Comparison of ENCODE assay signal across 1 cellular context in genomic region chr12:123150273-123150803, GRCh38.
TF ChIP-seq lines count a peak whose summit lies in the region.

No MANE protein-coding gene starts in this region.

TF ChIP-seq in liver, 16 proteins besides CTCF, POLR2A, EP300 and RAD21 (continued from another document):
- TF ChIP-seq, protein P1, sequence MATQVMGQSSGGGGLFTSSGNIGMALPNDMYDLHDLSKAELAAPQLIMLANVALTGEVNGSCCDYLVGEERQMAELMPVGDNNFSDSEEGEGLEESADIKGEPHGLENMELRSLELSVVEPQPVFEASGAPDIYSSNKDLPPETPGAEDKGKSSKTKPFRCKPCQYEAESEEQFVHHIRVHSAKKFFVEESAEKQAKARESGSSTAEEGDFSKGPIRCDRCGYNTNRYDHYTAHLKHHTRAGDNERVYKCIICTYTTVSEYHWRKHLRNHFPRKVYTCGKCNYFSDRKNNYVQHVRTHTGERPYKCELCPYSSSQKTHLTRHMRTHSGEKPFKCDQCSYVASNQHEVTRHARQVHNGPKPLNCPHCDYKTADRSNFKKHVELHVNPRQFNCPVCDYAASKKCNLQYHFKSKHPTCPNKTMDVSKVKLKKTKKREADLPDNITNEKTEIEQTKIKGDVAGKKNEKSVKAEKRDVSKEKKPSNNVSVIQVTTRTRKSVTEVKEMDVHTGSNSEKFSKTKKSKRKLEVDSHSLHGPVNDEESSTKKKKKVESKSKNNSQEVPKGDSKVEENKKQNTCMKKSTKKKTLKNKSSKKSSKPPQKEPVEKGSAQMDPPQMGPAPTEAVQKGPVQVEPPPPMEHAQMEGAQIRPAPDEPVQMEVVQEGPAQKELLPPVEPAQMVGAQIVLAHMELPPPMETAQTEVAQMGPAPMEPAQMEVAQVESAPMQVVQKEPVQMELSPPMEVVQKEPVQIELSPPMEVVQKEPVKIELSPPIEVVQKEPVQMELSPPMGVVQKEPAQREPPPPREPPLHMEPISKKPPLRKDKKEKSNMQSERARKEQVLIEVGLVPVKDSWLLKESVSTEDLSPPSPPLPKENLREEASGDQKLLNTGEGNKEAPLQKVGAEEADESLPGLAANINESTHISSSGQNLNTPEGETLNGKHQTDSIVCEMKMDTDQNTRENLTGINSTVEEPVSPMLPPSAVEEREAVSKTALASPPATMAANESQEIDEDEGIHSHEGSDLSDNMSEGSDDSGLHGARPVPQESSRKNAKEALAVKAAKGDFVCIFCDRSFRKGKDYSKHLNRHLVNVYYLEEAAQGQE (IDR thresholded peaks at IDR 0.05): no peak
- TF ChIP-seq, protein P2, sequence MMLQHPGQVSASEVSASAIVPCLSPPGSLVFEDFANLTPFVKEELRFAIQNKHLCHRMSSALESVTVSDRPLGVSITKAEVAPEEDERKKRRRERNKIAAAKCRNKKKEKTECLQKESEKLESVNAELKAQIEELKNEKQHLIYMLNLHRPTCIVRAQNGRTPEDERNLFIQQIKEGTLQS (IDR thresholded peaks at IDR 0.05): no peak
- TF ChIP-seq, protein P3, sequence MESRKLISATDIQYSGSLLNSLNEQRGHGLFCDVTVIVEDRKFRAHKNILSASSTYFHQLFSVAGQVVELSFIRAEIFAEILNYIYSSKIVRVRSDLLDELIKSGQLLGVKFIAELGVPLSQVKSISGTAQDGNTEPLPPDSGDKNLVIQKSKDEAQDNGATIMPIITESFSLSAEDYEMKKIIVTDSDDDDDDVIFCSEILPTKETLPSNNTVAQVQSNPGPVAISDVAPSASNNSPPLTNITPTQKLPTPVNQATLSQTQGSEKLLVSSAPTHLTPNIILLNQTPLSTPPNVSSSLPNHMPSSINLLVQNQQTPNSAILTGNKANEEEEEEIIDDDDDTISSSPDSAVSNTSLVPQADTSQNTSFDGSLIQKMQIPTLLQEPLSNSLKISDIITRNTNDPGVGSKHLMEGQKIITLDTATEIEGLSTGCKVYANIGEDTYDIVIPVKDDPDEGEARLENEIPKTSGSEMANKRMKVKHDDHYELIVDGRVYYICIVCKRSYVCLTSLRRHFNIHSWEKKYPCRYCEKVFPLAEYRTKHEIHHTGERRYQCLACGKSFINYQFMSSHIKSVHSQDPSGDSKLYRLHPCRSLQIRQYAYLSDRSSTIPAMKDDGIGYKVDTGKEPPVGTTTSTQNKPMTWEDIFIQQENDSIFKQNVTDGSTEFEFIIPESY (IDR thresholded peaks at IDR 0.05): no peak
- TF ChIP-seq FOXA1 (IDR thresholded peaks at IDR 0.05) (no peak), FOXA2 (IDR thresholded peaks at IDR 0.05) (no peak), NR2F2 (IDR thresholded peaks at IDR 0.05) (no peak), SP1 (IDR thresholded peaks at IDR 0.05) (no peak), GABPA (IDR thresholded peaks at IDR 0.05 in 1 of 2, conservative IDR thresholded peaks at IDR 0.05 in 1 of 2) (no peak), EGR1 (IDR thresholded peaks at IDR 0.05; ENCODE audit: low read depth in 2 of 2) (no peak)
